In the genomic region with DNA sequence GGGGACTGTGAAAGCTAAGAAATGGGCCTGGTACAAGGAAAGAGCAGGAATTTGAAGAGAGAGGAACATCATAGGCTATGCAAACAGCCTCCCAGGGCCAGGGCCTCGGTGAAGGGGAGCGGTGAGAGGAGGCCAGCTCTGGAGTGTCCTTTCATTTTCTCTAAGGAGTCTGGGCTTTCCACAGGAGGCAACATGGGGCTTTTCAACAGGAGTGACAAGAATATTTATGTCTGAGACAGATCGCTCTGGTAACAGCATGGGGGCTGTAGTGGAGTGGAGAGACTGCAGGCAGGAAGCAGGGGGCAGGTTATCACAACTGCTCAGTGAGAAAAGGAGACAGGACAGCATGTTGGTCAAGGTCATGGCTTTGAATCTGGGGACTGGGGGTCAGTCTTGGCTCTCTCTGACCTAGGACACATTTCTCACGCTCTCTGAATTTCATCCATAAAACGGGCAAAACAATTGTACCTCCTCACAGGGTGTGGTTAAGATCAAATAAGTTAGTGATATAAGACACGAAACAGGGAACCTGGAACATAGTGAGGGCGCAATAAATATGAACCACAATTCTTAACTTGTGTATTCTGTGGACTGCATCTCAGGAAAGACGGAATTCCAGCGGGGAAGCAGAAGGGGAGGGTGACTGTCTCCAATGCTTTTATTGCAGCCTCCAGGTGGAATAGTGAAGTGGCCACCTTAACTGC, we compare ENCODE assay signal across 9 cellular contexts. TPM values are rescaled to one million over a fixed set of nuclear protein-coding genes. Genes with fewer than 3 reads are reported as not detected.
DNase-seq lines count a peak whose midpoint lies in the region; ATAC-seq, FAIRE-seq and TF ChIP-seq lines count a peak whose summit lies in the region.
"Had no signal": no experiment of that assay in that cellular context is flagged by ENCODE, and none has a peak within 500 bp of the region (broad histone marks: within the 10 kb centered on the region; RNA-seq: fewer than 3 reads in every experiment).

No MANE protein-coding gene starts in this region.

- H3K79me2 ChIP-seq in astrocyte (ENCODE audit: insufficient read depth, low read length) = peaks cover 33% of the 10 kb centered on the region

- peak overlapping the region; percentile 60 for H3K4me2 ChIP-seq in astrocyte (ENCODE audit: low read length)

- peak overlapping the region; percentile 58 for H3K9ac ChIP-seq in astrocyte (ENCODE audit: low read length)
- peak overlapping the region in 1 of 2 donors; percentile 21 for H3K9ac ChIP-seq in stomach smooth muscle (ENCODE audit: low read length in 2 of 2)

- H3K27ac ChIP-seq in astrocyte (ENCODE audit: low read depth, low read length) (peak overlapping the region; percentile 90), stomach smooth muscle (ENCODE audit: low read length) (peak overlapping the region; percentile 62)

- H3K27ac Mint-ChIP-seq in astrocyte (ENCODE audit: unreplicated experiment) = peak overlapping the region; percentile 99

- H3K4me1 ChIP-seq in astrocyte (ENCODE audit: insufficient read depth, low read length) = peaks cover 48% of the 10 kb centered on the region
- peaks cover 44% of the 10 kb centered on the region for H3K4me1 ChIP-seq in stomach smooth muscle (ENCODE audit: control insufficient read depth, insufficient read depth, low read length)

- no peaks in the 10 kb centered on the region for H3K27me3 ChIP-seq in astrocyte (ENCODE audit: insufficient read depth, low read length)
- no peaks in the 10 kb centered on the region for H3K27me3 ChIP-seq in stomach smooth muscle (ENCODE audit: control insufficient read depth in 1 of 2, insufficient read depth in 2 of 2, low read length in 2 of 2)

- no peak for ATAC-seq in HG02885 (IDR thresholded peaks at IDR 0.05; ENCODE audit: poor library complexity, unreplicated experiment)
- ATAC-seq in HG02981 (IDR thresholded peaks at IDR 0.05; ENCODE audit: unreplicated experiment) = no peak

- TF ChIP-seq CTCF in astrocyte (IDR thresholded peaks at IDR 0.05; ENCODE audit: insufficient read depth, low read depth, low read length) = no peak

- H3K4me3 Mint-ChIP-seq in astrocyte (ENCODE audit: unreplicated experiment) = no peak overlapping the region

- peaks cover 53% of the 10 kb centered on the region for H3K4me1 Mint-ChIP-seq in astrocyte (ENCODE audit: low read depth, unreplicated experiment)

- H2AFZ ChIP-seq in astrocyte (ENCODE audit: low read depth, low read length) = no peak overlapping the region

- H3K36me3 Mint-ChIP-seq in astrocyte (ENCODE audit: low read depth, unreplicated experiment) = no peaks in the 10 kb centered on the region

- H3K36me3 ChIP-seq in astrocyte (ENCODE audit: insufficient read depth, low read length) = no peaks in the 10 kb centered on the region
- H3K36me3 ChIP-seq in stomach smooth muscle (ENCODE audit: control insufficient read depth in 2 of 2, insufficient read depth in 2 of 2, low read length in 2 of 2) = no peaks in the 10 kb centered on the region

- DNase-seq in LHCN-M2 (ENCODE audit: low read depth) = peak; percentile 10
- DNase-seq in astrocyte (ENCODE audit: low read depth) = no peak
- DNase-seq in islet precursor cell = peak; percentile 81
- no peak for DNase-seq in NCI-H1436 (lab: John Stamatoyannopoulos, UW)
- DNase-seq in ACHN = no peak
- DNase-seq: foreskin melanocyte had no signal

- FAIRE-seq in astrocyte (lab: Jason Lieb, UNC) = no peak

- H3K4me3 ChIP-seq in astrocyte (ENCODE audit: insufficient read depth, low read depth, low read length) (no peak overlapping the region), stomach smooth muscle (ENCODE audit: low read length in 2 of 2) (no peak overlapping the region)

- no peaks in the 10 kb centered on the region for H4K20me1 ChIP-seq in astrocyte (ENCODE audit: insufficient read depth, low read length)

- H3K9me3 Mint-ChIP-seq in astrocyte (ENCODE audit: unreplicated experiment) = no peaks in the 10 kb centered on the region

- in situ Hi-C loops in ACHN (cut with HindIII; ENCODE audit: low pct_ligation_motif_present, low pct_unique_long_range_greater_than_20kb, low sequenced_read_pairs) = no loop called here

- H3K9me3 ChIP-seq in astrocyte (ENCODE audit: insufficient read depth, low read depth, low read length) = no peaks in the 10 kb centered on the region
- no peaks in the 10 kb centered on the region for H3K9me3 ChIP-seq in stomach smooth muscle (ENCODE audit: control insufficient read depth in 2 of 2, low read length in 2 of 2)

- H3K27me3 Mint-ChIP-seq in astrocyte (ENCODE audit: low read depth, unreplicated experiment) = no peaks in the 10 kb centered on the region

RNA-seq across cellular contexts. Expression of a gene that starts 49.9 kb away (rescaled TPM):
- total RNA-seq in LHCN-M2 (2014; rRNA removed) = 39.2 and 111 TPM in 2 replicates
- 48.1 TPM for polyA plus RNA-seq in LHCN-M2 (2012)
- 50.3 and 54.4 TPM in 2 replicates for total RNA-seq in astrocyte

RNA-seq across cellular contexts. Expression of a gene that starts 50.3 kb away (rescaled TPM):
- total RNA-seq in LHCN-M2 (2014; rRNA removed) (0.06 and 1.1 TPM in 2 replicates), astrocyte (0.43 and 1.1 TPM in 2 replicates)
- polyA plus RNA-seq in LHCN-M2 (2012) = 1.4 TPM

Comparison
In these comparisons a context has a peak if more than half of its experiments do, and no peak if none do; other contexts are left out.
1. DNase-seq: peak in LHCN-M2 (single experiment) and islet precursor cell (single experiment); none in astrocyte (single experiment), NCI-H1436 (single experiment) and ACHN (single experiment).